Comparison of ENCODE assay signal across 20 cellular contexts in the genomic region with DNA sequence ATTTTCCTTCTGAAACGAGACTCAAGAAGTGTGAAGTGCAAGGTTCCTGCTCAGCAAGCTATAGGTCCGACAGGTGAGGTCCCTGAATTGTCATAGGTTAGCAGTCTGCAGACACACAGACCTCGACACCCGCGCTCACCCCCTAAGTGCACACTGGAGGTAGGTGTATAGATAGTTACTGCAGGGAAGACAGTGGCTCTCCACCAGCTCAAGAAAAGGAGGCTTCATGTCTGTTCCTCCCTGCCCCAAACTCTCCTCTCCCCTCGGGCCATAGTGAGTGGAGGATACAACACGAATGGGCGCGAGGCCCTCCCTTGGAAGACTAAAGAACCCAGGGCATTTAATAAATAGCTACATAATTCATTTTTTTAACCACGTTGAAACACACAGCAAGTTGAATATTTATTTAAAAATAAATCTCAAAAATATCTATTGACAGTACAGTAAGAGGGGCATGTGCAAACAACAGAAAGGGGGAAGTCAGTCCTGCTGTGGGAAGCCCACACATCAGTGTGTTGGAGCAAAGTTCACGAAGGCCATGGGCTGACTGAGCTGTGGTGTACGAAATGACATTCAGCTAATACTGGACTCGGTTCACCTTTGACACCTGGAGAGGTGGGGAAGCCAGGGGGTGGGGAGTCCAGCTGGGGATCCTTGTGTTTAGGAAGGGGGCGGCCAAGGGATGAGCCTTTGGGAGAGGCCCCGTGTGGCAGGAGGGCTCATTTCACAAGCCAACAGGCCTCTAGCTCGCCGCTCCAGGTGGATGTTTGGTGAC. TPM values are rescaled to one million over a fixed set of nuclear protein-coding genes. Genes with fewer than 3 reads are reported as not detected.
A peak's percentile ranks its signal among the peaks of the same experiment; 100 is the strongest.
DNase-seq lines count a peak whose midpoint lies in the region; ATAC-seq, FAIRE-seq and TF ChIP-seq lines count a peak whose summit lies in the region.
"Had no signal": no experiment of that assay in that cellular context is flagged by ENCODE, and none has a peak within 500 bp of the region (broad histone marks: within the 10 kb centered on the region; RNA-seq: fewer than 3 reads in every experiment).

No MANE protein-coding gene starts in this region.

- H3K27me3 ChIP-seq in neuronal stem cell (ENCODE audit: control insufficient read depth in 3 of 3, insufficient read depth in 3 of 3, low read depth in 1 of 3, low read length in 3 of 3) (no peaks in the 10 kb centered on the region), brain microvascular endothelial cell (replicated peaks) (no peaks in the 10 kb centered on the region)

- H4K8ac ChIP-seq in neuronal stem cell (ENCODE audit: low read depth, low read length), result no peak overlapping the region

- H2AK5ac ChIP-seq in neuronal stem cell (ENCODE audit: low read depth, low read length), result no peak overlapping the region

- no peaks in the 10 kb centered on the region for H3K9me3 Mint-ChIP-seq in activated CD4-positive, alpha-beta T cell treated with anti-CD3 and anti-CD28 coated beads, Interleukin-2, amount 10 ng/mL, durations not matched to agents 7 days and 5 days
- H3K9me3 Mint-ChIP-seq in central memory CD8-positive, alpha-beta T cell, result no peaks in the 10 kb centered on the region
- no peaks in the 10 kb centered on the region for H3K9me3 Mint-ChIP-seq in stimulated activated effector memory CD8-positive, alpha-beta T cell treated with anti-CD3 and anti-CD28 coated beads, Interleukin-12 subunit alpha, Interleukin-12 subunit beta, amount 100 ng/mL, for 72 hours
- H3K9me3 Mint-ChIP-seq: CD8-positive, alpha-beta T cell; GM23338 had no signal

- H3K9ac ChIP-seq in neuronal stem cell (ENCODE audit: low read depth, low read length, poor library complexity), result no peak overlapping the region

- in situ Hi-C loops in brain microvascular endothelial cell (cut with HindIII; ENCODE audit: low pct_ligation_motif_present, low sequenced_read_pairs), result no loop called here

- H3K27ac ChIP-seq in neuronal stem cell (replicated peaks; ENCODE audit: low read length), result no peak overlapping the region
- no peak overlapping the region for H3K27ac ChIP-seq in brain microvascular endothelial cell
- H3K27ac ChIP-seq: 22Rv1 had no signal

- H2BK12ac ChIP-seq in neuronal stem cell (ENCODE audit: low read length), result no peak overlapping the region

- WGBS in neuronal stem cell (ENCODE audit: extremely low coverage in 2 of 2, insufficient read length in 2 of 2, insufficient replicate concordance in 1 of 2), 2 donors, result no CpG with 5 or more reads among the region's 17 CpGs

- H3K4me1 Mint-ChIP-seq in activated CD4-positive, alpha-beta T cell treated with anti-CD3 and anti-CD28 coated beads, Interleukin-2, amount 10 ng/mL, durations not matched to agents 7 days and 5 days, result no peaks in the 10 kb centered on the region
- H3K4me1 Mint-ChIP-seq in central memory CD8-positive, alpha-beta T cell, result no peaks in the 10 kb centered on the region
- peaks cover 18% of the 10 kb centered on the region for H3K4me1 Mint-ChIP-seq in stimulated activated effector memory CD8-positive, alpha-beta T cell treated with anti-CD3 and anti-CD28 coated beads, Interleukin-12 subunit alpha, Interleukin-12 subunit beta, amount 100 ng/mL, for 72 hours
- H3K4me1 Mint-ChIP-seq: GM23338 had no signal

- no peaks in the 10 kb centered on the region for H3K27me3 Mint-ChIP-seq in activated CD4-positive, alpha-beta T cell treated with anti-CD3 and anti-CD28 coated beads, Interleukin-2, amount 10 ng/mL, durations not matched to agents 7 days and 5 days
- no peaks in the 10 kb centered on the region for H3K27me3 Mint-ChIP-seq in central memory CD8-positive, alpha-beta T cell

- peak overlapping the region; percentile 46 for H3K27ac Mint-ChIP-seq in activated CD4-positive, alpha-beta T cell treated with anti-CD3 and anti-CD28 coated beads, Interleukin-2, amount 10 ng/mL, durations not matched to agents 7 days and 5 days
- peak overlapping the region; percentile 67 for H3K27ac Mint-ChIP-seq in central memory CD8-positive, alpha-beta T cell (ENCODE audit: low read depth)
- peak overlapping the region; percentile 69 for H3K27ac Mint-ChIP-seq in stimulated activated effector memory CD8-positive, alpha-beta T cell treated with anti-CD3 and anti-CD28 coated beads, Interleukin-12 subunit alpha, Interleukin-12 subunit beta, amount 100 ng/mL, for 72 hours
- H3K27ac Mint-ChIP-seq: CD8-positive, alpha-beta T cell; GM23338 had no signal

- H3K4ac ChIP-seq in neuronal stem cell (ENCODE audit: low read length), result no peak overlapping the region

- H3K9me3 ChIP-seq in neuronal stem cell (replicated peaks in 1 of 2; ENCODE audit: control insufficient read depth in 2 of 2, insufficient read depth in 1 of 2, low read depth in 1 of 2, low read length in 2 of 2), result no peaks in the 10 kb centered on the region

- H2BK120ac ChIP-seq in neuronal stem cell (ENCODE audit: low read depth, low read length), result no peak overlapping the region

- peaks cover 0 to 2% of the 10 kb centered on the region in 2 donors for H3K4me1 ChIP-seq in neuronal stem cell (ENCODE audit: control insufficient read depth in 2 of 2, insufficient read depth in 1 of 2, low read depth in 1 of 2, low read length in 2 of 2)

- H3K4me3 ChIP-seq in neuronal stem cell (ENCODE audit: low read length in 2 of 2) (no peak overlapping the region), brain microvascular endothelial cell (ENCODE audit: low read depth, low read length) (no peak overlapping the region)
- H3K4me3 ChIP-seq: GM23338 had no signal

- H3K18ac ChIP-seq in neuronal stem cell (ENCODE audit: low read length), result no peak overlapping the region

- H3K79me1 ChIP-seq in neuronal stem cell (ENCODE audit: low read depth, low read length), result peaks cover 8% of the 10 kb centered on the region

- H2BK5ac ChIP-seq in neuronal stem cell (ENCODE audit: low read length), result peak overlapping the region; percentile 2

- ATAC-seq in central memory CD8-positive, alpha-beta T cell (replicated peaks; ENCODE audit: extremely low read depth, poor library complexity, severe bottlenecking), result no peak
- no peak for ATAC-seq in stimulated activated effector memory CD8-positive, alpha-beta T cell treated with anti-CD3 and anti-CD28 coated beads, Interleukin-12 subunit alpha, Interleukin-12 subunit beta, amount 100 ng/mL, for 72 hours
- ATAC-seq in HG02571 (IDR thresholded peaks at IDR 0.05; ENCODE audit: unreplicated experiment), result no peak
- ATAC-seq: CD8-positive, alpha-beta T cell; GM23338 had no signal

- no peak for FAIRE-seq in RCC 7860 (lab: Jason Lieb, UNC)
- FAIRE-seq: D721Med, G401.6, HTR-8/SVneo had no signal

- no peak overlapping the region for H3K14ac ChIP-seq in neuronal stem cell (ENCODE audit: low read length)

- H3K36me3 ChIP-seq in neuronal stem cell (replicated peaks in 1 of 2; ENCODE audit: control insufficient read depth in 2 of 2, insufficient read depth in 2 of 2, low read length in 2 of 2), result peaks cover 29 to 51% of the 10 kb centered on the region in 2 donors
- H3K36me3 ChIP-seq in brain microvascular endothelial cell (replicated peaks), result peaks cover 27% of the 10 kb centered on the region

- TF ChIP-seq CTCF in brain microvascular endothelial cell (IDR thresholded peaks at IDR 0.05; ENCODE audit: low read depth, low read length, missing control alignments), result no peak

- H3K4me2 ChIP-seq in neuronal stem cell (ENCODE audit: insufficient read depth, low read length, poor library complexity, severe bottlenecking), result no peak overlapping the region
- H3K4me2 ChIP-seq: GM23338 had no signal

- no peak overlapping the region for H4K91ac ChIP-seq in neuronal stem cell (ENCODE audit: low read depth, low read length, poor library complexity)

- POLR2A ChIA-PET in activated CD4-positive, alpha-beta T cell treated with anti-CD3 and anti-CD28 coated beads, Interleukin-2, amount 10 ng/mL, durations not matched to agents 7 days and 5 days (lab: Charles Lee), result no interaction called here

- no peak overlapping the region for H2AFZ ChIP-seq in neuronal stem cell (ENCODE audit: low read length)
- H2AFZ ChIP-seq: GM23338 had no signal

- H3K23ac ChIP-seq in neuronal stem cell (ENCODE audit: low read depth, low read length, poor library complexity), result no peak overlapping the region

- H2BK15ac ChIP-seq in neuronal stem cell (ENCODE audit: low read length), result no peak overlapping the region

- CTCF ChIA-PET in activated CD4-positive, alpha-beta T cell treated with anti-CD3 and anti-CD28 coated beads, Interleukin-2, amount 10 ng/mL, durations not matched to agents 7 days and 5 days (lab: Charles Lee), result interaction anchor here (1.1 to 1.6 kb wide), 4 partner anchors 9 to 541 kb away, joined by 3 to 5 read pairs (median 3); no protein-coding TSS in a partner anchor

- H3K36me3 Mint-ChIP-seq in activated CD4-positive, alpha-beta T cell treated with anti-CD3 and anti-CD28 coated beads, Interleukin-2, amount 10 ng/mL, durations not matched to agents 7 days and 5 days (ENCODE audit: low read depth), result peaks cover 15% of the 10 kb centered on the region
- peaks cover 35% of the 10 kb centered on the region for H3K36me3 Mint-ChIP-seq in central memory CD8-positive, alpha-beta T cell (ENCODE audit: insufficient read depth)
- peaks cover 62% of the 10 kb centered on the region for H3K36me3 Mint-ChIP-seq in stimulated activated effector memory CD8-positive, alpha-beta T cell treated with anti-CD3 and anti-CD28 coated beads, Interleukin-12 subunit alpha, Interleukin-12 subunit beta, amount 100 ng/mL, for 72 hours

- no peak for DNase-seq in activated CD4-positive, alpha-beta T cell treated with anti-CD3 and anti-CD28 coated beads, Interleukin-2, amount 10 ng/mL, durations not matched to agents 7 days and 5 days
- DNase-seq in activated CD4-positive, alpha-beta T cell treated with anti-CD3 and anti-CD28 coated beads for 1 hour, result no peak
- DNase-seq in central memory CD8-positive, alpha-beta T cell (ENCODE audit: low spot score in 2 of 2), result no peak
- no peak for DNase-seq in neuronal stem cell (ENCODE audit: low spot score)
- no peak for DNase-seq in stimulated activated effector memory CD8-positive, alpha-beta T cell treated with anti-CD3 and anti-CD28 coated beads, Interleukin-12 subunit alpha, Interleukin-12 subunit beta, amount 100 ng/mL, for 72 hours (ENCODE audit: low spot score in 2 of 2)
- DNase-seq in brain microvascular endothelial cell, result no peak
- DNase-seq in RCC 7860 (ENCODE audit: low spot score), result no peak
- DNase-seq: CD8-positive, alpha-beta T cell; COR-L47; DMS153; DMS79 treated with DMSO at 0.1 percent for 48 hours; EL; H7 had no signal

- no peak overlapping the region for H3K4me3 Mint-ChIP-seq in activated CD4-positive, alpha-beta T cell treated with anti-CD3 and anti-CD28 coated beads, Interleukin-2, amount 10 ng/mL, durations not matched to agents 7 days and 5 days
- H3K4me3 Mint-ChIP-seq in central memory CD8-positive, alpha-beta T cell, result no peak overlapping the region
- no peak overlapping the region for H3K4me3 Mint-ChIP-seq in stimulated activated effector memory CD8-positive, alpha-beta T cell treated with anti-CD3 and anti-CD28 coated beads, Interleukin-12 subunit alpha, Interleukin-12 subunit beta, amount 100 ng/mL, for 72 hours
- H3K4me3 Mint-ChIP-seq: CD14-positive monocyte; CD8-positive, alpha-beta T cell; GM23338 had no signal

RNA-seq across cellular contexts. Expression of gene SPATA2, which starts 10.7 kb away (rescaled TPM):
- total RNA-seq in activated CD4-positive, alpha-beta T cell treated with anti-CD3 and anti-CD28 coated beads, Interleukin-2, amount 10 ng/mL, durations not matched to agents 7 days and 5 days, result 1 to 10 TPM; 7.4 to 8.2 TPM
- polyA plus RNA-seq in neuronal stem cell (2013, experiment 1 of 2), result 9.3 TPM
- polyA plus RNA-seq in neuronal stem cell (2013, experiment 2 of 2), result 9.3 TPM

RNA-seq across cellular contexts. Expression of gene RNF114, which starts 31.6 kb away (rescaled TPM):
- 10 to 100 TPM; 55.8 to 59.5 TPM for total RNA-seq in activated CD4-positive, alpha-beta T cell treated with anti-CD3 and anti-CD28 coated beads, Interleukin-2, amount 10 ng/mL, durations not matched to agents 7 days and 5 days
- 37.2 TPM for polyA plus RNA-seq in neuronal stem cell (2013, experiment 1 of 2)
- 37.0 TPM for polyA plus RNA-seq in neuronal stem cell (2013, experiment 2 of 2)
